28 cellular contexts compared by ENCODE assay signal in the genomic region with DNA sequence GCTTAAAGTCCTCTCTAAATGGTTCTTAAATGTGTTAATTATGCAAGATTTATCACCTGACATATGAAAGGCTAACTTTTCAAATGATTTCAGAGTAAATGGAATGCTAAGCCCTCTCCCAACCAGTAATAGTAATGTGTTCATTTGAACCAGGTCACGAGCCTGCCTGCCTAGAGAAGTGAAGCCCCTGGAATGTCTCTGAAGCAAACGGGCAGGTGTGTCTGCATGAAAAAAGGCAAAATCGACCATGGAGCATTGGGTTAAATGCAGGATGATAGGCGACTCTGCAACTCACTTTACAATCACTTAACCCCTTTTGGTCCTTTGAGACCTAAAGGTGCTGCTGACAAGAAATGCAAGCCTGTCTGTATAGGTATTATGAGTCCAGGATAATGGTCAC.
"Had no signal": no experiment of that assay in that cellular context is flagged by ENCODE, and none has a peak within 500 bp of the region (broad histone marks: within the 10 kb centered on the region; RNA-seq: fewer than 3 reads in every experiment).

No MANE protein-coding gene starts in this region.

- H3K27ac ChIP-seq: neural progenitor cell, ovary, parathyroid adenoma, psoas muscle, right lobe of liver, sigmoid colon, stomach, thoracic aorta, thyroid gland, tibial nerve, upper lobe of left lung, vagina had no signal

- H3K27me3 Mint-ChIP-seq: stimulated activated naive B cell treated with anti-CD40 and anti-IgM and Interleukin-4, amounts not matched to agents 10 μg/mL and 1 μg/mL and 100 μg/mL, for 72 hours; stimulated activated naive CD8-positive, alpha-beta T cell treated with anti-CD3 and anti-CD28 coated beads, Interleukin-15, Interleukin-2, amounts not matched to agents 100 ng/mL and 50 ng/mL, for 24 hours had no signal

- H3K79me2 ChIP-seq: parathyroid adenoma had no signal

- H2AFZ ChIP-seq: neural progenitor cell, parathyroid adenoma had no signal

- H3K9me3 Mint-ChIP-seq: nephron; neural progenitor cell; stimulated activated effector memory CD8-positive, alpha-beta T cell treated with anti-CD3 and anti-CD28 coated beads, Interleukin-12 subunit alpha, Interleukin-12 subunit beta, amount 100 ng/mL, for 72 hours; stimulated activated naive B cell treated with anti-CD40 and anti-IgM and Interleukin-4, amounts not matched to agents 10 μg/mL and 1 μg/mL and 100 μg/mL, for 72 hours; stimulated activated naive CD8-positive, alpha-beta T cell treated with anti-CD3 and anti-CD28 coated beads, Interleukin-15, Interleukin-2, amounts not matched to agents 100 ng/mL and 50 ng/mL, for 24 hours had no signal

- ATAC-seq: psoas muscle; right cardiac atrium; right lobe of liver; stimulated activated effector memory CD8-positive, alpha-beta T cell treated with anti-CD3 and anti-CD28 coated beads, Interleukin-12 subunit alpha, Interleukin-12 subunit beta, amount 100 ng/mL, for 72 hours; stimulated activated naive B cell treated with anti-CD40 and anti-IgM and Interleukin-4, amounts not matched to agents 10 μg/mL and 1 μg/mL and 100 μg/mL, for 72 hours had no signal

- H3K27ac Mint-ChIP-seq: neural progenitor cell; progenitor cell of endocrine pancreas; stimulated activated effector memory CD8-positive, alpha-beta T cell treated with anti-CD3 and anti-CD28 coated beads, Interleukin-12 subunit alpha, Interleukin-12 subunit beta, amount 100 ng/mL, for 72 hours; stimulated activated naive B cell treated with anti-CD40 and anti-IgM and Interleukin-4, amounts not matched to agents 10 μg/mL and 1 μg/mL and 100 μg/mL, for 72 hours; stimulated activated naive CD8-positive, alpha-beta T cell treated with anti-CD3 and anti-CD28 coated beads, Interleukin-15, Interleukin-2, amounts not matched to agents 100 ng/mL and 50 ng/mL, for 24 hours had no signal

- FAIRE-seq: small intestine, urothelium cell line had no signal

- H3K4me3 ChIP-seq: neural progenitor cell, ovary, psoas muscle, right lobe of liver, sigmoid colon, stomach, thoracic aorta, thyroid gland, tibial nerve, upper lobe of left lung, vagina had no signal

- H3K27me3 ChIP-seq: neural progenitor cell, ovary, right lobe of liver, sigmoid colon, stomach, thyroid gland, tibial nerve, upper lobe of left lung, vagina had no signal

- H3K4me3 Mint-ChIP-seq: nephron; neural progenitor cell; stimulated activated effector memory CD8-positive, alpha-beta T cell treated with anti-CD3 and anti-CD28 coated beads, Interleukin-12 subunit alpha, Interleukin-12 subunit beta, amount 100 ng/mL, for 72 hours; stimulated activated naive B cell treated with anti-CD40 and anti-IgM and Interleukin-4, amounts not matched to agents 10 μg/mL and 1 μg/mL and 100 μg/mL, for 72 hours; stimulated activated naive CD8-positive, alpha-beta T cell treated with anti-CD3 and anti-CD28 coated beads, Interleukin-15, Interleukin-2, amounts not matched to agents 100 ng/mL and 50 ng/mL, for 24 hours had no signal

- H3K9ac ChIP-seq: neural progenitor cell, parathyroid adenoma had no signal

- DNase-seq: occipital lobe; ovary; posterior cingulate gyrus; psoas muscle; right cardiac atrium; right lobe of liver; sigmoid colon; small intestine; stimulated activated CD4-positive, alpha-beta T cell treated with anti-CD3 and anti-CD28 coated beads, Interleukin-15, amount 100 ng/mL, for 24 hours; stimulated activated CD4-positive, alpha-beta T cell treated with anti-CD3 and anti-CD28 coated beads, Interleukin-2, amount 100 ng/mL, for 24 hours; stimulated activated CD4-positive, alpha-beta T cell treated with anti-CD3 and anti-CD28 coated beads, Interleukin-2, amount 100 ng/mL, for 48 hours; stimulated activated CD4-positive, alpha-beta T cell treated with anti-CD3 and anti-CD28 coated beads, Interleukin-4, amount 100 ng/mL, for 24 hours; stimulated activated naive B cell treated with anti-CD40 and anti-IgM and Interleukin-4, amounts not matched to agents 10 μg/mL and 1 μg/mL and 100 μg/mL, for 72 hours; stimulated activated naive CD4-positive, alpha-beta T cell treated with Interleukin-2 at 50 U/mL for 16 hours; stomach; thyroid gland; trophoblast cell; upper lobe of left lung had no signal

- H3K36me3 ChIP-seq: neural progenitor cell, ovary, right lobe of liver, sigmoid colon, stomach, thoracic aorta, thyroid gland, tibial nerve, upper lobe of left lung, vagina had no signal

- H3K4me1 Mint-ChIP-seq: stimulated activated naive B cell treated with anti-CD40 and anti-IgM and Interleukin-4, amounts not matched to agents 10 μg/mL and 1 μg/mL and 100 μg/mL, for 72 hours had no signal

- H3K4me1 ChIP-seq: neural progenitor cell, parathyroid adenoma, psoas muscle, right lobe of liver, stomach had no signal

- H3K9me3 ChIP-seq: ovary, psoas muscle, right lobe of liver, sigmoid colon, stomach, thoracic aorta, thyroid gland, tibial nerve, upper lobe of left lung, vagina had no signal

- H3K36me3 Mint-ChIP-seq: neural progenitor cell; stimulated activated effector memory CD8-positive, alpha-beta T cell treated with anti-CD3 and anti-CD28 coated beads, Interleukin-12 subunit alpha, Interleukin-12 subunit beta, amount 100 ng/mL, for 72 hours; stimulated activated naive B cell treated with anti-CD40 and anti-IgM and Interleukin-4, amounts not matched to agents 10 μg/mL and 1 μg/mL and 100 μg/mL, for 72 hours had no signal

- H3K4me2 ChIP-seq: neural progenitor cell had no signal
